In the genomic region with DNA sequence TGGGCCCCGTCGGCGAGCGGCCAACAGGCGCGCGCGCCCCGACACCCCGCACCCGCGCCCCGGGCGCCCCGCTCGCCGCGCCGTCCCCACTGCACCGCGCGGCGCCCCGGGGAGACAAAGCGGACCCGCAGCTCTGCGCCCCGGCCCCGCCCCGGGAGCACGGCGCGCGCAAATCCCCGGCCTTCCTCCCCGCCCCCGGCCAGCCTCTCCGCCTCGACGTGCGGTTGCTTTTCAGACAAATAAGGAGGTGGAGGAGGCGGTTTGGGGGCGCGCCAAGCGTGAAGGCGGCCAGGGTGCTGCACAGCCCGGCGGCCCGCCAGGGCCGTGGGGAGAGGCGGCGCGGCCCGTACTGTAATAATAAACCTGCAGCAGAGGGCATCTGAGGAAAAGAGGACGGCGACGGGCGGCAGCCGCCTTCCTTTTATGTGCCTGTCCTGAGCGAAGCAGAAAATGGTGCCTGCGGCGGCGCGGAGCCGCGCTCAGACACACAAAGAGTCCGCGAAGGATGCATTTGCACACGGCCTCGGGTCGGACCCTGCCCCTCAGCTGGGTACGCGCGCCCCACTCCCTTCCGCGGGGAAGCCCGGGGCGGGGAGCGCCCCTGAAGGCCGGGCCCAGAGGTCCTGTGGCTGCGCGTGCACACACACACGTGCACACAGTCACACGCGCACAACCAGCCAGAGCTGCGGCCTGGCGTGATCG, we compare ENCODE assay signal across 1 cellular context.
TF ChIP-seq lines count a peak whose summit lies in the region.

No MANE protein-coding gene starts in this region.

TF ChIP-seq in A549, 52 proteins besides CTCF, POLR2A, EP300 and RAD21 (continued from another document):
- TF ChIP-seq, protein P1, sequence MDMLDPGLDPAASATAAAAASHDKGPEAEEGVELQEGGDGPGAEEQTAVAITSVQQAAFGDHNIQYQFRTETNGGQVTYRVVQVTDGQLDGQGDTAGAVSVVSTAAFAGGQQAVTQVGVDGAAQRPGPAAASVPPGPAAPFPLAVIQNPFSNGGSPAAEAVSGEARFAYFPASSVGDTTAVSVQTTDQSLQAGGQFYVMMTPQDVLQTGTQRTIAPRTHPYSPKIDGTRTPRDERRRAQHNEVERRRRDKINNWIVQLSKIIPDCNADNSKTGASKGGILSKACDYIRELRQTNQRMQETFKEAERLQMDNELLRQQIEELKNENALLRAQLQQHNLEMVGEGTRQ (IDR thresholded peaks at IDR 0.05): peak; percentile 42; the same call in 1 of the 2 replicates
- TF ChIP-seq EHF (CRISPR knock-in tag; IDR thresholded peaks at IDR 0.05) (no peak), RNF2 (IDR thresholded peaks at IDR 0.05; ENCODE audit: borderline replicate concordance, low read depth) (no peak), RFX5 (IDR thresholded peaks at IDR 0.05) (no peak), FOSL2 (IDR thresholded peaks at IDR 0.05) (no peak), FOSL2 (CRISPR knock-in tag; IDR thresholded peaks at IDR 0.05) (no peak), NPAS2 (CRISPR knock-in tag; IDR thresholded peaks at IDR 0.05; ENCODE audit: borderline replicate concordance) (peak; percentile 56), GATA3 (IDR thresholded peaks at IDR 0.05; ENCODE audit: borderline replicate concordance) (no peak), SMC3 (IDR thresholded peaks at IDR 0.05) (peak; percentile 3; the same call in 2 of the 3 replicates), BHLHE40 (IDR thresholded peaks at IDR 0.05; ENCODE audit: low read depth, low read length) (peak; percentile 73; the same call in 1 of the 2 replicates), JUNB (IDR thresholded peaks at IDR 0.05) (no peak), TP53 (CRISPR knock-in tag; IDR thresholded peaks at IDR 0.05) (no peak), SREBF2 (IDR thresholded peaks at IDR 0.05) (no peak), NFE2L2 (conservative IDR thresholded peaks at IDR 0.05; ENCODE audit: low read length) (no peak), EHMT2 (IDR thresholded peaks at IDR 0.05; ENCODE audit: low read depth) (no peak), PHF8 (IDR thresholded peaks at IDR 0.05; ENCODE audit: borderline replicate concordance, low read depth) (peak; percentile 52; the same call in 1 of the 2 replicates), KDM5A (IDR thresholded peaks at IDR 0.05) (no peak), MAZ (IDR thresholded peaks at IDR 0.05; ENCODE audit: borderline replicate concordance, low read depth, low read length) (no peak), NR3C1 (IDR thresholded peaks at IDR 0.05) (no peak)
- TF ChIP-seq, protein P2, sequence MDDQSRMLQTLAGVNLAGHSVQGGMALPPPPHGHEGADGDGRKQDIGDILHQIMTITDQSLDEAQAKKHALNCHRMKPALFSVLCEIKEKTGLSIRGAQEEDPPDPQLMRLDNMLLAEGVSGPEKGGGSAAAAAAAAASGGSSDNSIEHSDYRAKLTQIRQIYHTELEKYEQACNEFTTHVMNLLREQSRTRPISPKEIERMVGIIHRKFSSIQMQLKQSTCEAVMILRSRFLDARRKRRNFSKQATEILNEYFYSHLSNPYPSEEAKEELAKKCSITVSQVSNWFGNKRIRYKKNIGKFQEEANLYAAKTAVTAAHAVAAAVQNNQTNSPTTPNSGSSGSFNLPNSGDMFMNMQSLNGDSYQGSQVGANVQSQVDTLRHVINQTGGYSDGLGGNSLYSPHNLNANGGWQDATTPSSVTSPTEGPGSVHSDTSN (IDR thresholded peaks at IDR 0.05): 0 out of 2 replicates have a peak, but pooled peaks have one; percentile 19
- TF ChIP-seq, protein P3, sequence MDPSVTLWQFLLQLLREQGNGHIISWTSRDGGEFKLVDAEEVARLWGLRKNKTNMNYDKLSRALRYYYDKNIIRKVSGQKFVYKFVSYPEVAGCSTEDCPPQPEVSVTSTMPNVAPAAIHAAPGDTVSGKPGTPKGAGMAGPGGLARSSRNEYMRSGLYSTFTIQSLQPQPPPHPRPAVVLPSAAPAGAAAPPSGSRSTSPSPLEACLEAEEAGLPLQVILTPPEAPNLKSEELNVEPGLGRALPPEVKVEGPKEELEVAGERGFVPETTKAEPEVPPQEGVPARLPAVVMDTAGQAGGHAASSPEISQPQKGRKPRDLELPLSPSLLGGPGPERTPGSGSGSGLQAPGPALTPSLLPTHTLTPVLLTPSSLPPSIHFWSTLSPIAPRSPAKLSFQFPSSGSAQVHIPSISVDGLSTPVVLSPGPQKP (IDR thresholded peaks at IDR 0.05; ENCODE audit: low read depth, low read length): no peak
- TF ChIP-seq, protein P4, sequence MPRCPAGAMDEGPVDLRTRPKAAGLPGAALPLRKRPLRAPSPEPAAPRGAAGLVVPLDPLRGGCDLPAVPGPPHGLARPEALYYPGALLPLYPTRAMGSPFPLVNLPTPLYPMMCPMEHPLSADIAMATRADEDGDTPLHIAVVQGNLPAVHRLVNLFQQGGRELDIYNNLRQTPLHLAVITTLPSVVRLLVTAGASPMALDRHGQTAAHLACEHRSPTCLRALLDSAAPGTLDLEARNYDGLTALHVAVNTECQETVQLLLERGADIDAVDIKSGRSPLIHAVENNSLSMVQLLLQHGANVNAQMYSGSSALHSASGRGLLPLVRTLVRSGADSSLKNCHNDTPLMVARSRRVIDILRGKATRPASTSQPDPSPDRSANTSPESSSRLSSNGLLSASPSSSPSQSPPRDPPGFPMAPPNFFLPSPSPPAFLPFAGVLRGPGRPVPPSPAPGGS (IDR thresholded peaks at IDR 0.05): peak; percentile 68; the same call in 2 of the 3 replicates
TF ChIP-seq in A549: peak in this region for 12.
